In genomic region chr9:18741880-18742279, GRCh38 we compare ENCODE assay signal across 1 cellular context.
TF ChIP-seq lines count a peak whose summit lies in the region.

No MANE protein-coding gene starts in this region.

TF ChIP-seq in GM23338, 12 proteins besides CTCF, POLR2A, EP300 and RAD21 (continued from another document):
- TF ChIP-seq ZNF462 (CRISPR knock-in tag; IDR thresholded peaks at IDR 0.05) (no peak), EZH2 (IDR thresholded peaks at IDR 0.05; ENCODE audit: low read depth, unreplicated experiment) (no peak), STAT1 (IDR thresholded peaks at IDR 0.05; ENCODE audit: unreplicated experiment) (no peak), JUNB (IDR thresholded peaks at IDR 0.05; ENCODE audit: unreplicated experiment) (no peak), ZNF114 (CRISPR knock-in tag; IDR thresholded peaks at IDR 0.05) (no peak), REST (IDR thresholded peaks at IDR 0.05; ENCODE audit: unreplicated experiment) (no peak)
